Comparison of ENCODE assay signal across 11 cellular contexts in genomic region chr22:44638966-44639739, GRCh38.
A peak's percentile ranks its signal among the peaks of the same experiment; 100 is the strongest.
DNase-seq lines count a peak whose midpoint lies in the region; ATAC-seq and TF ChIP-seq lines count a peak whose summit lies in the region.
"Had no signal": no experiment of that assay in that cellular context is flagged by ENCODE, and none has a peak within 500 bp of the region (broad histone marks: within the 10 kb centered on the region; RNA-seq: fewer than 3 reads in every experiment).

No MANE protein-coding gene starts in this region.

- peak; percentile 61 for DNase-seq in AG20443 (ENCODE audit: low spot score)
- DNase-seq in astrocyte of the cerebellum (ENCODE audit: low read depth), result peak; percentile 13
- DNase-seq in Right ventricle myocardium superior, result peak; percentile 59
- DNase-seq in posterior vena cava (ENCODE audit: low spot score), result peak; percentile 90
- DNase-seq in amniotic stem cell (lab: John Stamatoyannopoulos, UW), result no peak
- DNase-seq: activated CD4-positive, alpha-beta T cell treated with anti-CD3 and anti-CD28 coated beads for 36 hours; activated naive CD4-positive, alpha-beta T cell; NCI-H510A had no signal

- in situ Hi-C loops in astrocyte of the cerebellum (cut with HindIII; ENCODE audit: low sequenced_read_pairs), result no loop called here

- no peak overlapping the region for H3K4me3 ChIP-seq in astrocyte of the cerebellum (ENCODE audit: low read depth, low read length)

- ATAC-seq in Right ventricle myocardium superior (ENCODE audit: poor library complexity), result peak; percentile 53
- no peak for ATAC-seq in GM19324 (IDR thresholded peaks at IDR 0.05; ENCODE audit: low FRiP score, unreplicated experiment)
- no peak for ATAC-seq in GM21717 (IDR thresholded peaks at IDR 0.05; ENCODE audit: unreplicated experiment)
- no peak for ATAC-seq in HG02763 (IDR thresholded peaks at IDR 0.05; ENCODE audit: unreplicated experiment)
- ATAC-seq: activated CD4-positive, alpha-beta T cell treated with anti-CD3 and anti-CD28 coated beads for 36 hours had no signal

- no peak for TF ChIP-seq CTCF in astrocyte of the cerebellum (IDR thresholded peaks at IDR 0.05; ENCODE audit: low read depth, low read length, missing control alignments)

- intact Hi-C loops in Right ventricle myocardium superior (cut with DNase I), result no loop called here
- intact Hi-C loops in posterior vena cava (cut with DNase I), result no loop called here
